ENCODE assay signal across 13 cellular contexts in the genomic region with DNA sequence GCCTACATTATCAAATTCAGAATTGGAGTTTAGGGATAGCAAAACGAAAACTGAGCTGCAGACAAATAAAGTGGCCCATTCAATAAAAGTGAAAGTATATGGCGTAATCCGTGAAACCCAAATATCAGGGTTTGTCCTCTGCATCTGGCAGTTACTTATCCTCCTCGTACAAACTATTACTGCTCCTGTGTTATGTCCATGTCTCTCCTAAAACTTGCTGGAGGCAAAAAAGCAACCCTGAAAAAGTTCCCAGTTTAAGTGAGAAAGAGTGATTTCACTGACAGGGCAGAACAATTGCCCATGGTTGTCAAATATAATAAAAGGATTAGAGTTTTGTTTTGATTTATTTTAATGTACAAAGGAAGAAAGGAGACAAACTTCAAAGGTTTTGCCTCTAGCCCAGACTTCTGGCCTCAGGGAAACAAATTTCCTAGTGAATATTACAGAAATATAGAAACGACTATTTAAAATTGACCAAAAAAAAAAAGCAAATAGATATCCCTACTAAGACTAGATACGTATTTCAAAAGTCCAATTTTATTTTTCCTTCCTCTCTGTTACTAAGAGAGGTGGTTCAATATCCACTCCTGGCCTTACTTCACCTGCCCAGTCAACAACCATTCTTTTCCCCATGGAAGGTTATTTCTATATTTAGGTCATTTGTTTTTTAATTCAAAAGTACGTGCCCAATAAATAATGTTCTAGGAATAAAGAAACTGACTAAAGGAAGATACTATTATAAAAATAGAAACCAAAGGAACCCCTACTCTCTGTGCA.
"Had no signal": no experiment of that assay in that cellular context is flagged by ENCODE, and none has a peak within 500 bp of the region (broad histone marks: within the 10 kb centered on the region; RNA-seq: fewer than 3 reads in every experiment).

No MANE protein-coding gene starts in this region.

- DNase-seq: activated CD4-positive, alpha-beta T cell treated with anti-CD3 and anti-CD28 coated beads, Interleukin-2, amount 50 U/mL, for 4 hours; activated gamma-delta T cell treated with Interleukin-2 at 50 U/mL for 16 hours; foreskin fibroblast; small intestine; stimulated activated CD4-positive, alpha-beta T cell treated with anti-CD3 and anti-CD28 coated beads, Interleukin-15, amount 100 ng/mL, for 24 hours; stimulated activated CD4-positive, alpha-beta T cell treated with anti-CD3 and anti-CD28 coated beads, Interleukin-2, amount 100 ng/mL, for 48 hours; trophoblast cell had no signal

- ATAC-seq: activated naive CD4-positive, alpha-beta T cell treated with anti-CD3 and anti-CD28 coated beads, Interleukin-2, amount 50 U/mL, for 72 hours had no signal

- H3K4me1 Mint-ChIP-seq: neural crest cell had no signal

- H3K36me3 Mint-ChIP-seq: activated naive CD4-positive, alpha-beta T cell treated with anti-CD3 and anti-CD28 coated beads, Interleukin-2, amount 50 U/mL, for 72 hours had no signal

- H3K9me3 Mint-ChIP-seq: T-helper 2 cell treated with Interferon-gamma antibody and Interleukin-4, amounts not matched to agents 5 μg/mL and 100 μg/mL, for 36 hours had no signal

- H3K4me3 Mint-ChIP-seq: neural crest cell; stimulated activated naive CD8-positive, alpha-beta T cell treated with anti-CD3 and anti-CD28 coated beads, Interleukin-15, Interleukin-2, amounts not matched to agents 100 ng/mL and 50 ng/mL, for 24 hours; T-helper 2 cell treated with Interferon-gamma antibody and Interleukin-4, amounts not matched to agents 5 μg/mL and 100 μg/mL, for 36 hours had no signal

- H3K27ac Mint-ChIP-seq: activated naive CD4-positive, alpha-beta T cell treated with anti-CD3 and anti-CD28 coated beads, Interleukin-2, amount 50 U/mL, for 72 hours; stimulated activated naive CD8-positive, alpha-beta T cell treated with anti-CD3 and anti-CD28 coated beads, Interleukin-15, Interleukin-2, amounts not matched to agents 100 ng/mL and 50 ng/mL, for 24 hours; T-helper 2 cell treated with Interferon-gamma antibody and Interleukin-4, amounts not matched to agents 5 μg/mL and 100 μg/mL, for 36 hours had no signal

- FAIRE-seq: bronchial epithelial cell, small intestine, TTC549 had no signal
